Comparison of ENCODE assay signal across 15 cellular contexts in the genomic region with DNA sequence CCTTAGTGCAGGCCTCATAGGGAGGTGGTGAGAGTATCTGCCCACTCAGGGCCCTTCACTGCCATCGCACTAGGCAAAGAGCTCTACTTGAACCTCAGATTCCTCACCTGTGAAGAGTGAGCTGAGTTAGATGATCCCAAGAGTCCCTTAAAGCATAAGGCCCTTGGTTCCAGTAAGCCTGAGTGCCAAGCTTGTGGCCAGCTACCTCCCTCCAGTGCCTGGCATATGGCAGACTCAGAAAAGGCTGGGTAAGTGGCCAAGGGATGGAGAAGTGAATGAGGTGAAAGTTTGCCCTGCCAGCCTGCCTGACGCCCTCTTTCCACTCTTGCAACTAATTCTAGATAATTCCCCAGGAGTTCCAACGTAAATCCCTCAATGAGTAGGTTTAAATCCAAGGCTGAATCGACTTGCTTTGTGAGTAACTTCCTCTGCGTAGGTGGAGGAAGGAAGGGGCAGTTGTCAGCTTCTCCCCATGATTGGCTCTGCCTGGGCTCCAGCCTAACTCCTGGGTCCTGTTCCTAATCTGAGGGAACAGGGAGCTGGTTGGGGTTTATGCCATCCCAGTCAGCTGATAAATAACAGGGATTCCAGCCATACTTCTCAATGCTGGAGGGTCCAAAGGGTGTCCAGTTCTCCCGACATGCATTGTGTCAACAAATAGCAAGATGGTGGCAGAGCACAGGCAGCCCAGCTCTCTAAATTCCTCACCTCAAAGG. TPM values are rescaled to one million over a fixed set of nuclear protein-coding genes. Genes with fewer than 3 reads are reported as not detected.
A peak's percentile ranks its signal among the peaks of the same experiment; 100 is the strongest.
DNase-seq lines count a peak whose midpoint lies in the region; ATAC-seq and TF ChIP-seq lines count a peak whose summit lies in the region.
"Had no signal": no experiment of that assay in that cellular context is flagged by ENCODE, and none has a peak within 500 bp of the region (broad histone marks: within the 10 kb centered on the region; RNA-seq: fewer than 3 reads in every experiment).

No MANE protein-coding gene starts in this region.

- H2BK20ac ChIP-seq in IMR-90 (ENCODE audit: low read depth, low read length) = peak overlapping the region; percentile 60; the same call in 1 of the 2 replicates

- CTCF ChIA-PET in IMR-90 (lab: Yijun Ruan, JAX) = interaction anchor here (0.8 to 1.8 kb wide), 3 partner anchors 8 to 35 kb away, joined by 3 to 5 read pairs (median 3); no protein-coding TSS in a partner anchor
- CTCF ChIA-PET in mammary epithelial cell (lab: Charles Lee; ENCODE audit: low non-redundant PET) = interaction anchor here (0.6 kb wide), 1 partner anchor 28 kb away, joined by 10 read pairs; no protein-coding TSS in a partner anchor
- CTCF ChIA-PET in CD4-positive, alpha-beta T cell (lab: Charles Lee) = interaction anchor here (1.2 kb wide), 1 partner anchor 166 kb away, joined by 3 read pairs; no protein-coding TSS in a partner anchor

- peak overlapping the region; percentile 65 for H3K4ac ChIP-seq in IMR-90 (ENCODE audit: low read depth, low read length)

- H3K18ac ChIP-seq in IMR-90 (ENCODE audit: low read depth, low read length) = peak overlapping the region; percentile 38

- intact Hi-C loops in IMR-90 (cut with micrococcal nuclease) (no loop called here), mammary epithelial cell (cut with micrococcal nuclease) (no loop called here)
- intact Hi-C loops in CD4-positive, alpha-beta T cell (cut with DNase I, micrococcal nuclease) = no loop called here

- no peak for ATAC-seq in IMR-90 (ENCODE audit: low read depth)
- ATAC-seq in GM18511 (IDR thresholded peaks at IDR 0.05; ENCODE audit: unreplicated experiment) = no peak
- ATAC-seq in CD4-positive, alpha-beta T cell (ENCODE audit: poor library complexity) = no peak
- ATAC-seq in HG02759 (IDR thresholded peaks at IDR 0.05; ENCODE audit: unreplicated experiment) = no peak
- ATAC-seq: left lobe of liver had no signal

- peaks cover 41% of the 10 kb centered on the region for H3K36me3 Mint-ChIP-seq in CD4-positive, alpha-beta T cell (ENCODE audit: low read depth)

- H3K4me1 ChIP-seq in IMR-90 (ENCODE audit: control insufficient read depth, insufficient read depth, low read length) (peaks cover 16% of the 10 kb centered on the region), mammary epithelial cell (ENCODE audit: insufficient read depth, low read length) (peaks cover 20% of the 10 kb centered on the region), mesodermal cell (ENCODE audit: control insufficient read depth, insufficient read depth, low read length, poor library complexity, severe bottlenecking) (peaks cover 26% of the 10 kb centered on the region), BE2C (no peaks in the 10 kb centered on the region; the same call in 1 of the 2 replicates)

- peak overlapping the region; percentile 1; the same call in 1 of the 2 replicates for H3K23ac ChIP-seq in IMR-90 (ENCODE audit: low read depth, low read length)

- H3K36me3 ChIP-seq in IMR-90 (ENCODE audit: control insufficient read depth, insufficient read depth, low read length) (peaks cover 51% of the 10 kb centered on the region), mammary epithelial cell (ENCODE audit: insufficient read depth, low read length) (peaks cover 63% of the 10 kb centered on the region), mesodermal cell (ENCODE audit: control insufficient read depth, insufficient read depth, low read length) (peaks cover 77% of the 10 kb centered on the region), BE2C (no peaks in the 10 kb centered on the region)
- H3K36me3 ChIP-seq: neural progenitor cell had no signal

- H3K14ac ChIP-seq in IMR-90 (replicated peaks; ENCODE audit: low read depth, low read length) = peak overlapping the region; percentile 51

- H3K9ac ChIP-seq in IMR-90 (ENCODE audit: low read depth, low read length) (no peak overlapping the region), mammary epithelial cell (ENCODE audit: insufficient read depth, low read length) (no peak overlapping the region)
- H3K9ac ChIP-seq: neural progenitor cell had no signal

- peaks cover 50 to 81% of the 10 kb centered on the region in 2 experiments for H3K79me1 ChIP-seq in IMR-90 (ENCODE audit: low read depth in 1 of 2, low read length in 2 of 2)

- in situ Hi-C loops in IMR-90 (cut with MboI; ENCODE audit: low sequenced_read_pairs) (no loop called here), mammary epithelial cell (cut with MboI; ENCODE audit: low sequenced_read_pairs in 2 of 2) (no loop called here)

- WGBS in IMR-90 (ENCODE audit: extremely low coverage in 2 of 2, insufficient read length in 1 of 2), 2 experiments = no CpG with 5 or more reads among the region's 6 CpGs
- 78% methylated on average over 6 of the region's 6 CpGs for WGBS in mammary epithelial cell (ENCODE audit: low coverage, missing lambda C conversion rate)
- 76 to 96% methylated on average over 2 of the region's 6 CpGs for WGBS in mesodermal cell (ENCODE audit: insufficient coverage in 2 of 2), 2 experiments

- peak overlapping the region; percentile 60 for H2AK5ac ChIP-seq in IMR-90 (ENCODE audit: low read depth, low read length)

- peak overlapping the region in 1 of 2 experiments; percentile 23; a peak in 3 of 4 replicates for H4K8ac ChIP-seq in IMR-90 (ENCODE audit: low read depth in 2 of 2, low read length in 2 of 2)

- peak overlapping the region; percentile 53; the same call in 2 of the 3 replicates for H2BK15ac ChIP-seq in IMR-90 (ENCODE audit: low read depth, low read length)

- H2AFZ ChIP-seq in IMR-90 (replicated peaks; ENCODE audit: low read length, poor library complexity) (no peak overlapping the region), mammary epithelial cell (ENCODE audit: low read depth, low read length) (no peak overlapping the region)
- H2AFZ ChIP-seq: neural progenitor cell had no signal

- H3K79me2 ChIP-seq in mammary epithelial cell (ENCODE audit: insufficient read depth, low read length) = peaks cover 71% of the 10 kb centered on the region

- H3K9me1 ChIP-seq in IMR-90 (ENCODE audit: insufficient read depth, low read length) = peaks cover 29% of the 10 kb centered on the region

- no peak overlapping the region for H3K56ac ChIP-seq in IMR-90 (ENCODE audit: extremely low read depth, insufficient read depth, low read length)

- H3K27me3 Mint-ChIP-seq in CD4-positive, alpha-beta T cell = no peaks in the 10 kb centered on the region

- TF ChIP-seq CTCF in IMR-90 (conservative IDR thresholded peaks at IDR 0.05; ENCODE audit: low read depth, low read length) (no peak), mammary epithelial cell (conservative IDR thresholded peaks at IDR 0.05 in 1 of 2, IDR thresholded peaks at IDR 0.05 in 1 of 2; ENCODE audit: extremely low read depth in 1 of 2, insufficient read depth in 1 of 2, low read depth in 1 of 2, low read length in 2 of 2) (no peak), BE2C (IDR thresholded peaks at IDR 0.05; ENCODE audit: low read depth, low read length) (no peak)
- no peak for TF ChIP-seq CTCF in CD4-positive, alpha-beta T cell (IDR thresholded peaks at IDR 0.05)

- peak overlapping the region; percentile 45; the same call in 1 of the 2 replicates for H2BK120ac ChIP-seq in IMR-90 (ENCODE audit: low read depth, low read length)

- no peaks in the 10 kb centered on the region for H3K4me1 Mint-ChIP-seq in CD4-positive, alpha-beta T cell (ENCODE audit: low read depth)
- H3K4me1 Mint-ChIP-seq: neural progenitor cell had no signal

- peak overlapping the region; percentile 56; the same call in 1 of the 2 replicates for H4K91ac ChIP-seq in IMR-90 (ENCODE audit: insufficient read depth, low read depth, low read length)

- peak overlapping the region; percentile 62 for H3K27ac ChIP-seq in IMR-90 (ENCODE audit: insufficient read depth, low read length)
- peak overlapping the region; percentile 9 for H3K27ac ChIP-seq in mammary epithelial cell (ENCODE audit: insufficient read depth, low read depth, low read length)
- peak overlapping the region; percentile 30 for H3K27ac ChIP-seq in mesodermal cell (ENCODE audit: low read depth, low read length, severe bottlenecking)
- H3K27ac ChIP-seq in CD4-positive, alpha-beta T cell (ENCODE audit: low read depth, low read length) = no peak overlapping the region
- H3K27ac ChIP-seq: neural progenitor cell, tibial artery had no signal

- H2AK9ac ChIP-seq in IMR-90 (replicated peaks; ENCODE audit: low read depth, low read length, poor library complexity) = peak overlapping the region; percentile 57

- peaks cover 33% of the 10 kb centered on the region for H4K20me1 ChIP-seq in IMR-90 (ENCODE audit: insufficient read depth, low read length)
- H4K20me1 ChIP-seq in mammary epithelial cell (ENCODE audit: insufficient read depth, low read length) = peaks cover 2% of the 10 kb centered on the region

- H3K4me3 Mint-ChIP-seq in CD4-positive, alpha-beta T cell = no peak overlapping the region
- H3K4me3 Mint-ChIP-seq: neural progenitor cell had no signal

- H4K5ac ChIP-seq in IMR-90 (ENCODE audit: low read depth, low read length) = peak overlapping the region; percentile 32

- dilution Hi-C loops in IMR-90 (cut with HindIII; ENCODE audit: low sequenced_read_pairs, unreplicated experiment) = no loop called here
- dilution Hi-C loops in mammary epithelial cell (cut with HindIII; ENCODE audit: low sequenced_read_pairs) = no loop called here

- DNase-seq in ELR (ENCODE audit: low read depth) (peak; percentile 67), IMR-90 (no peak), mammary epithelial cell (no peak), BE2C (no peak)
- no peak for DNase-seq in CD4-positive, alpha-beta T cell
- DNase-seq: Calu3, NCI-H1417 treated with DMSO at 0.1 percent for 48 hours, NCI-H524 treated with DMSO at 0.1 percent for 48 hours, small intestine had no signal

- BruUV-seq in IMR-90 (replicated peaks; lab: Mats Ljungman, UMichigan) (no TSS peak), mammary epithelial cell (replicated peaks; lab: Mats Ljungman, UMichigan) (no TSS peak)

- H2BK5ac ChIP-seq in IMR-90 (ENCODE audit: low read depth, low read length, poor library complexity, severe bottlenecking) = peak overlapping the region; percentile 20

- no peak; the same call in none of the 2 replicates for TF ChIP-seq POLR2A in IMR-90 (IDR thresholded peaks at IDR 0.05; ENCODE audit: low read depth, low read length)

- H3K4me2 ChIP-seq in IMR-90 (ENCODE audit: low read depth, low read length) (no peak overlapping the region), mammary epithelial cell (ENCODE audit: insufficient read depth, low read depth, low read length) (no peak overlapping the region)
- H3K4me2 ChIP-seq: neural progenitor cell had no signal

- H3K4me3 ChIP-seq in IMR-90 (ENCODE audit: insufficient read depth, low read depth, low read length) = no peak overlapping the region
- H3K4me3 ChIP-seq in mammary epithelial cell (replicated peaks in 1 of 3; ENCODE audit: insufficient read depth in 1 of 3, low read depth in 2 of 3, low read length in 3 of 3) = no peak overlapping the region
- no peak overlapping the region for H3K4me3 ChIP-seq in mesodermal cell (ENCODE audit: extremely low read depth, insufficient read depth, low read length, poor library complexity, severe bottlenecking)
- H3K4me3 ChIP-seq in BE2C (ENCODE audit: low read depth, low read length) = no peak overlapping the region
- H3K4me3 ChIP-seq: neural progenitor cell, tibial artery had no signal

- POLR2A ChIA-PET in IMR-90 (lab: Charles Lee; ENCODE audit: unreplicated experiment) = interaction anchor here (1.0 kb wide), 1 partner anchor 8 kb away, joined by 3 read pairs; no protein-coding TSS in a partner anchor
- POLR2A ChIA-PET in CD4-positive, alpha-beta T cell (lab: Charles Lee) = interaction anchor here (1.7 kb wide), 1 partner anchor 14 kb away, joined by 5 read pairs; a partner anchor contains a TSS

- no peaks in the 10 kb centered on the region for H3K9me3 Mint-ChIP-seq in CD4-positive, alpha-beta T cell
- H3K9me3 Mint-ChIP-seq: neural progenitor cell had no signal

- H3K9me3 ChIP-seq in IMR-90 (ENCODE audit: control insufficient read depth, insufficient read depth, low read length) (no peaks in the 10 kb centered on the region), mammary epithelial cell (replicated peaks; ENCODE audit: insufficient read depth, low read length) (no peaks in the 10 kb centered on the region), mesodermal cell (ENCODE audit: control insufficient read depth, low read length) (no peaks in the 10 kb centered on the region), BE2C (no peaks in the 10 kb centered on the region)
- H3K9me3 ChIP-seq in CD4-positive, alpha-beta T cell (ENCODE audit: control insufficient read depth, low read length) = no peaks in the 10 kb centered on the region
- H3K9me3 ChIP-seq: tibial artery had no signal

- H3K27me3 ChIP-seq in IMR-90 (ENCODE audit: control insufficient read depth, insufficient read depth, low read length) = no peaks in the 10 kb centered on the region
- H3K27me3 ChIP-seq in mammary epithelial cell (ENCODE audit: insufficient read depth, low read length) = no peaks in the 10 kb centered on the region
- H3K27me3 ChIP-seq in BE2C = no peaks in the 10 kb centered on the region
- H3K27me3 ChIP-seq in CD4-positive, alpha-beta T cell (ENCODE audit: control insufficient read depth, insufficient read depth, low read length) = no peaks in the 10 kb centered on the region
- H3K27me3 ChIP-seq: neural progenitor cell, tibial artery had no signal

- TF ChIP-seq RAD21 in IMR-90 (IDR thresholded peaks at IDR 0.05; ENCODE audit: low read length) = no peak

- H3K27ac Mint-ChIP-seq in CD4-positive, alpha-beta T cell = no peak overlapping the region

RNA-seq across cellular contexts. Expression of a gene that starts 14.2 kb away (rescaled TPM):
- 42.1 and 55.3 TPM in 2 replicates for total RNA-seq in IMR-90 (2012; rRNA removed)
- polyA plus RNA-seq in IMR-90 (2012; rRNA removed) = 48.1 and 61.5 TPM in 2 replicates
- polyA plus RNA-seq in IMR-90 (2012; cell fraction: cytosol; rRNA removed) = 39.0 and 110 TPM in 2 replicates
- 239 and 414 TPM in 2 replicates for polyA plus RNA-seq in IMR-90 (2012; cell fraction: nucleus; rRNA removed; ENCODE audit: low replicate concordance)
- total RNA-seq in mammary epithelial cell = 100 to 1,000 TPM in 1 of 2 donors, 10 to 100 TPM in 1; 18.0 to 107 TPM
- polyA plus RNA-seq in mammary epithelial cell = 66.7 TPM
- 70.5 TPM for polyA minus RNA-seq in mammary epithelial cell
- polyA plus RNA-seq in mesodermal cell (2013, experiment 1 of 2) = 31.4 TPM
- 25.9 TPM for polyA plus RNA-seq in mesodermal cell (2013, experiment 2 of 2)
- polyA plus RNA-seq in BE2C (2012; ENCODE audit: insufficient read depth, insufficient read length, low read depth) = 7.1 TPM
- 10 to 100 TPM; 64.3 to 66.2 TPM for total RNA-seq in CD4-positive, alpha-beta T cell

RNA-seq across cellular contexts. Expression of a gene that starts 55.6 kb away (rescaled TPM):
- total RNA-seq in IMR-90 (2012; rRNA removed) (15.2 and 30.0 TPM in 2 replicates), mammary epithelial cell (10 to 100 TPM; 10.2 to 34.3 TPM)
- polyA plus RNA-seq in IMR-90 (2012; rRNA removed) (11.7 and 15.0 TPM in 2 replicates), mammary epithelial cell (8.7 TPM)
- polyA plus RNA-seq in IMR-90 (2012; cell fraction: cytosol; rRNA removed) = 1.3 and 2.1 TPM in 2 replicates
- 0.76 and 5.6 TPM in 2 replicates for polyA plus RNA-seq in IMR-90 (2012; cell fraction: nucleus; rRNA removed; ENCODE audit: low replicate concordance)
- 10.0 TPM for polyA minus RNA-seq in mammary epithelial cell
- 50.8 TPM for polyA plus RNA-seq in mesodermal cell (2013, experiment 1 of 2)
- polyA plus RNA-seq in mesodermal cell (2013, experiment 2 of 2) = 67.9 TPM
- polyA plus RNA-seq in BE2C (2012; ENCODE audit: insufficient read depth, insufficient read length, low read depth) = 42.9 TPM
- total RNA-seq in CD4-positive, alpha-beta T cell = 10 to 100 TPM; 46.8 to 48.0 TPM
